13 cellular contexts compared by ENCODE assay signal in the genomic region with DNA sequence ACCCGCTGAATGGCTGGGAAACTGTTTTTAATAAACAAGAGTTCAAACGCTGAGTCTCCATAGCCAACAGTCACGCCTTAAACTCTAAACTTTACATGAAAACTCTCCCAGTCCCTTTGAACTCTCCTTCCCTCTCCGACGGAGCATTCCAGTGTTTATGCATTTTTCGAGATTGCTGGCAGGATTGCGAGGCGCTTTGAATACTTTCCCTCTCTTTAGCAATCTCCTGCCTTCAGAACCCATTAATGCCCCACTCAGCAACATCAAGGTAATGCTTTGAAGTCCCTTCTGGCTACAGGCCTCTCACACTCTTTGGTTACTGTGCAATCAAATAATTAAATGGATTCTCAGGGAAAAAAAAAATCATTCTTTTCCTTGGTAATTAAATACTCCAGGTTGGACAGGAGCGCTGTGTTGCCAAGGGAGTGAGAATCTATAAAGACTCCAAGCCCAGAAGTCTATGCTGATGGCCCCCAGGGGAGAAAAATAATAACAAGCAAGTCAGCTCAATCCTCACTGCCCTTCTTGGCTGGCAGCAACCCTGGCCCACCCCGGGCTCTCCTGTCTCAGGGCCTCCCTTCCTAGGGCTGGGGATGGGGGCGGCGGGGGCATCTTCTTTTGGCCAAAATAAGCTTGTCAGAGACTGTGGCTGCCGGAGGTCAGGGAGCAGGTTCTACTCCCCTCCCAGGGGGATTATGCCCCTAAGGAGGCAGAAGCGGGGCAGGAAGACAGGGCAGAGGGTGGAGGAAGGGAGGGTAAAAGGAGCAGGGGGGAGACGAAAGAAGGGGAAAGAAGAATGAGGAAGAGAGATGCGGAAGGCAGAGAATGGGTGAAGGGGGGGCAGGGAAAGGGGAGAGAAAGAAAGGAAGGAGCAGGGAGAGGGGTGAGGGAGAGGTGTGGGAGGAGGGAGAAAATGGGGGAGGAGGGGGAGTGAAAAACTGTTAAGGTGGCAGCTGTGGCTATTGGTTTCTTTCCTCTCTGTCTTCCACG. TPM values are rescaled to one million over a fixed set of nuclear protein-coding genes. Genes with fewer than 3 reads are reported as not detected.
DNase-seq lines count a peak whose midpoint lies in the region; ATAC-seq and TF ChIP-seq lines count a peak whose summit lies in the region.
"Had no signal": no experiment of that assay in that cellular context is flagged by ENCODE, and none has a peak within 500 bp of the region (broad histone marks: within the 10 kb centered on the region; RNA-seq: fewer than 3 reads in every experiment).

No MANE protein-coding gene starts in this region.

- POLR2A ChIA-PET in Caco-2 (lab: Charles Lee): no interaction called here

- BruUV-seq in Caco-2 (replicated peaks; lab: Mats Ljungman, UMichigan): no TSS peak

- H3K4me3 ChIP-seq in Caco-2 (ENCODE audit: low read depth, low read length): no peak overlapping the region
- H3K4me3 ChIP-seq in epithelial cell of proximal tubule (ENCODE audit: low read depth, low read length): no peak overlapping the region

- TF ChIP-seq CTCF in Caco-2 (IDR thresholded peaks at IDR 0.05; ENCODE audit: insufficient read depth in 1 of 2, low read depth in 1 of 2, low read length in 1 of 2, severe bottlenecking in 1 of 2, unreplicated experiment in 1 of 2) (no peak), epithelial cell of proximal tubule (conservative IDR thresholded peaks at IDR 0.05; ENCODE audit: low read depth, low read length) (no peak), nephron progenitor cell (IDR thresholded peaks at IDR 0.05) (no peak)

- H3K9me3 Mint-ChIP-seq in Caco-2 (ENCODE audit: unreplicated experiment) (no peaks in the 10 kb centered on the region), nephron progenitor cell (peaks cover 17% of the 10 kb centered on the region)
- H3K9me3 Mint-ChIP-seq: activated naive CD4-positive, alpha-beta T cell treated with anti-CD3 and anti-CD28 coated beads for 36 hours had no signal

- H3K36me3 Mint-ChIP-seq in Caco-2 (ENCODE audit: insufficient read depth, unreplicated experiment) (no peaks in the 10 kb centered on the region), nephron progenitor cell (ENCODE audit: low read depth) (no peaks in the 10 kb centered on the region)

- H3K27ac Mint-ChIP-seq in Caco-2 (ENCODE audit: unreplicated experiment) (peak overlapping the region; percentile 91), nephron progenitor cell (peak overlapping the region; percentile 97)
- H3K27ac Mint-ChIP-seq: activated naive CD4-positive, alpha-beta T cell treated with anti-CD3 and anti-CD28 coated beads for 36 hours had no signal

- no peak for ATAC-seq in GM19395 (IDR thresholded peaks at IDR 0.05; ENCODE audit: unreplicated experiment)
- ATAC-seq: Right ventricle myocardium inferior had no signal

- peak overlapping the region; percentile 25 for H3K4me3 Mint-ChIP-seq in Caco-2 (ENCODE audit: unreplicated experiment)
- peak overlapping the region; percentile 65 for H3K4me3 Mint-ChIP-seq in nephron progenitor cell
- H3K4me3 Mint-ChIP-seq: activated naive CD4-positive, alpha-beta T cell treated with anti-CD3 and anti-CD28 coated beads for 36 hours had no signal

- peaks cover 14% of the 10 kb centered on the region for H3K4me1 Mint-ChIP-seq in Caco-2 (ENCODE audit: low read depth, unreplicated experiment)
- peaks cover 65% of the 10 kb centered on the region for H3K4me1 Mint-ChIP-seq in nephron progenitor cell

- CTCF ChIA-PET in Caco-2 (lab: Charles Lee): no interaction called here

- H3K27me3 Mint-ChIP-seq in Caco-2 (ENCODE audit: insufficient read depth, unreplicated experiment) (no peaks in the 10 kb centered on the region), nephron progenitor cell (ENCODE audit: low read depth, poor library complexity) (peaks cover 3% of the 10 kb centered on the region)

- H3K27me3 ChIP-seq in Caco-2 (replicated peaks; ENCODE audit: control insufficient read depth, insufficient read depth, low read length): no peaks in the 10 kb centered on the region

- intact Hi-C loops in Caco-2 (cut with micrococcal nuclease; ENCODE audit: unreplicated experiment): loop anchor here (1.0 kb wide), 2 partner anchors 8 to 15 kb away; no protein-coding TSS in a partner anchor

- peaks cover 19% of the 10 kb centered on the region for H3K4me1 ChIP-seq in Caco-2

- peak; percentile 73 to 76 for DNase-seq in Caco-2
- peak; percentile 59 for DNase-seq in NCI-H1092 treated with DMSO at 0.1 percent for 48 hours (lab: John Stamatoyannopoulos, UW)
- peak; percentile 9 for DNase-seq in epithelial cell of proximal tubule (ENCODE audit: low read depth)
- peak; percentile 35 for DNase-seq in nephron progenitor cell
- DNase-seq in DMS153 treated with DMSO at 0.1 percent for 48 hours (lab: John Stamatoyannopoulos, UW; ENCODE audit: unreplicated experiment): no peak
- no peak for DNase-seq in nucleus accumbens (lab: John Stamatoyannopoulos, UW)
- DNase-seq in NCI-H774 (lab: John Stamatoyannopoulos, UW): no peak
- DNase-seq: activated CD4-positive, CD25-positive, alpha-beta regulatory T cell treated with anti-CD3 and anti-CD28 coated beads, Interleukin-2, amount 50 U/mL, for 72 hours; activated naive CD4-positive, alpha-beta T cell treated with anti-CD3 and anti-CD28 coated beads for 36 hours; kidney; retina had no signal

- no peaks in the 10 kb centered on the region for H3K9me3 ChIP-seq in Caco-2

- H3K36me3 ChIP-seq in Caco-2 (ENCODE audit: control insufficient read depth, insufficient read depth, low read length): no peaks in the 10 kb centered on the region

RNA-seq across cellular contexts. Expression of a gene that starts 45.2 kb away (rescaled TPM):
- 141 and 168 TPM in 2 replicates for total RNA-seq in Caco-2 (2022)
- 1.4 and 1.8 TPM in 2 replicates for total RNA-seq in epithelial cell of proximal tubule

Comparison
In these comparisons a context has a peak if more than half of its experiments do, and no peak if none do; other contexts are left out.
1. DNase-seq: peak in Caco-2 (2 of 2), NCI-H1092 treated with DMSO at 0.1 percent for 48 hours (single experiment), epithelial cell of proximal tubule (single experiment) and nephron progenitor cell (single experiment); none in DMS153 treated with DMSO at 0.1 percent for 48 hours (single experiment), nucleus accumbens (0 of 56) and NCI-H774 (single experiment).
2. RNA of a gene that starts 45.2 kb away (total RNA-seq): 141 to 168 TPM in Caco-2; 1.4 to 1.8 TPM in epithelial cell of proximal tubule; every median in the first group is over 10 times any median in the second.